In the genomic region with DNA sequence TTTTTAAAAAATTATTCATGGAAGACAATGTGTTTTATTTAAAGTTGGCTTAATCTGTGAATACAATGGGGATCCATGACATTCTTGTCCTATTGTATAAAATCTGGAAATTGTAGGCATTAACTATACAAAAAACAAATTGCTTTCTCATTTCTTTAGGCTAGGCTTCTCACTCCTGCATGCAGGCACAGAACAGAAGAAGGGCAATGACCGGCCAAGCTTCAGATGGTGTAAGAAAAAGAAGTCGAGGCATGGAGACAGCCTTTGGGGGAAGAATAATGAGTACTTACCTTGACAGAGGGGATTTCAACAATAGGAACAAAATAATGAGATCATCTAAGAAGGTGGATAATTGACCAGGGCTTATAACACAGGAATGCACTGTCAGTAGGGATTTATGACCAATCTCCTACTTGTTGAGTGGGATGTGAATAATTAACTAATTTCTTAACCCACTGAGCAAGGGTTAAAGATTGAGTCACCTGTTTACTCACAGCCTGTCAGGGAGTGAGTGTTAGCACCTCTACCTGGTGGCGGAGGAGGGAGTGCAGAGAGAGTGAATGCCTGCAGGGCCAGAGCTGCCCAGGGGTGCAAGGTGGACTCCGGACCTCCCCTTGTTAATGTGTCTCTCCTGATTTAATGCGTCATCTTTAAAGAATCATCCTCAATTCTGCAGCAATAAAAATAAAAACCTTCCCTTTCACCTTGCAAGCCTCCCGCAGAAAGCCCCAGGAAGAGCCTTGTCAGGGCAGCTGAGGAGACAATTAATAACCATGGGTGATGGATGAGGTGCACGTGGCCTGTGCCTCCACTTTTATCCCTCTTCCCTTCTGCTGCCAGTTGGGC, we compare ENCODE assay signal across 1 cellular context.
TF ChIP-seq lines count a peak whose summit lies in the region.

No MANE protein-coding gene starts in this region.

TF ChIP-seq in HepG2, 621 proteins besides CTCF, POLR2A, EP300 and RAD21 (continued from another document and continues in another):
- TF ChIP-seq, protein P1, sequence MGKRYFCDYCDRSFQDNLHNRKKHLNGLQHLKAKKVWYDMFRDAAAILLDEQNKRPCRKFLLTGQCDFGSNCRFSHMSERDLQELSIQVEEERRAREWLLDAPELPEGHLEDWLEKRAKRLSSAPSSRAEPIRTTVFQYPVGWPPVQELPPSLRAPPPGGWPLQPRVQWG (CRISPR knock-in tag; IDR thresholded peaks at IDR 0.05; ENCODE audit: borderline replicate concordance, low read depth) = no peak
- TF ChIP-seq, protein P2, sequence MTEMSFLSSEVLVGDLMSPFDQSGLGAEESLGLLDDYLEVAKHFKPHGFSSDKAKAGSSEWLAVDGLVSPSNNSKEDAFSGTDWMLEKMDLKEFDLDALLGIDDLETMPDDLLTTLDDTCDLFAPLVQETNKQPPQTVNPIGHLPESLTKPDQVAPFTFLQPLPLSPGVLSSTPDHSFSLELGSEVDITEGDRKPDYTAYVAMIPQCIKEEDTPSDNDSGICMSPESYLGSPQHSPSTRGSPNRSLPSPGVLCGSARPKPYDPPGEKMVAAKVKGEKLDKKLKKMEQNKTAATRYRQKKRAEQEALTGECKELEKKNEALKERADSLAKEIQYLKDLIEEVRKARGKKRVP (CRISPR knock-in tag; IDR thresholded peaks at IDR 0.05) = peak in 1 of 2 experiments; percentile 69; a peak in 2 of 4 replicates
- TF ChIP-seq RAD51 (IDR thresholded peaks at IDR 0.05; ENCODE audit: borderline replicate concordance) (no peak), ZNF34 (CRISPR knock-in tag; IDR thresholded peaks at IDR 0.05; ENCODE audit: borderline replicate concordance) (no peak), ZNF205 (CRISPR knock-in tag; IDR thresholded peaks at IDR 0.05) (0 out of 2 replicates have a peak, but pooled peaks have one; percentile 58), MXD4 (CRISPR knock-in tag; IDR thresholded peaks at IDR 0.05) (peak; percentile 51; the same call in 1 of the 2 replicates), ZFP37 (CRISPR knock-in tag; IDR thresholded peaks at IDR 0.05; ENCODE audit: borderline replicate concordance) (no peak), FOXJ3 (CRISPR knock-in tag; IDR thresholded peaks at IDR 0.05; ENCODE audit: borderline replicate concordance) (peak; percentile 47; the same call in 1 of the 2 replicates), KDM5B (CRISPR knock-in tag; IDR thresholded peaks at IDR 0.05; ENCODE audit: borderline replicate concordance) (no peak), CREB1 (IDR thresholded peaks at IDR 0.05) (peak; percentile 57), CREB1 (CRISPR knock-in tag; IDR thresholded peaks at IDR 0.05) (peak; percentile 49; the same call in 1 of the 2 replicates), FOSL2 (CRISPR knock-in tag; IDR thresholded peaks at IDR 0.05) (peak; percentile 96), ZNF343 (CRISPR knock-in tag; IDR thresholded peaks at IDR 0.05) (no peak), RFX5 (IDR thresholded peaks at IDR 0.05; ENCODE audit: low read depth, low read length) (no peak), ZNF292 (CRISPR knock-in tag; IDR thresholded peaks at IDR 0.05; ENCODE audit: borderline replicate concordance, low read depth) (peak; percentile 97; the same call in 1 of the 2 replicates), ZMYM2 (CRISPR knock-in tag; IDR thresholded peaks at IDR 0.05) (no peak), ZNF564 (CRISPR knock-in tag; IDR thresholded peaks at IDR 0.05) (no peak), ZNF296 (CRISPR knock-in tag; conservative IDR thresholded peaks at IDR 0.05) (no peak), EZH2 (conservative IDR thresholded peaks at IDR 0.05; ENCODE audit: low read depth, low read length) (no peak), DZIP1 (CRISPR knock-in tag; IDR thresholded peaks at IDR 0.05) (no peak), ZNF768 (CRISPR knock-in tag; IDR thresholded peaks at IDR 0.05) (no peak), TFAP4 (IDR thresholded peaks at IDR 0.05; ENCODE audit: borderline replicate concordance, low read depth) (peak; percentile 73; the same call in 1 of the 2 replicates), HNRNPH1 (optimal IDR thresholded peaks at IDR 0.05; ENCODE audit: low read depth, low read length) (no peak), NFYB (CRISPR knock-in tag; IDR thresholded peaks at IDR 0.05) (no peak), CEBPB (IDR thresholded peaks at IDR 0.05; ENCODE audit: borderline replicate concordance, low read depth, low read length) (peak; percentile 75; the same call in 1 of the 2 replicates), ZNF720 (CRISPR knock-in tag; IDR thresholded peaks at IDR 0.05) (no peak), ZNF773 (CRISPR knock-in tag; IDR thresholded peaks at IDR 0.05; ENCODE audit: borderline replicate concordance) (no peak), REPIN1 (CRISPR knock-in tag; IDR thresholded peaks at IDR 0.05; ENCODE audit: borderline replicate concordance, low read depth) (peak; percentile 73; the same call in 1 of the 2 replicates), ATAD3A (CRISPR knock-in tag; IDR thresholded peaks at IDR 0.05) (no peak), SNAI1 (CRISPR knock-in tag; IDR thresholded peaks at IDR 0.05; ENCODE audit: borderline replicate concordance) (no peak), KAT2B (IDR thresholded peaks at IDR 0.05; ENCODE audit: borderline replicate concordance, low read depth, low read length) (no peak), NFE2L2 (IDR thresholded peaks at IDR 0.05; ENCODE audit: low read length) (no peak), BCL3 (CRISPR knock-in tag; IDR thresholded peaks at IDR 0.05) (peak; percentile 29; the same call in 1 of the 2 replicates), SIX1 (CRISPR knock-in tag; IDR thresholded peaks at IDR 0.05; ENCODE audit: borderline replicate concordance) (0 out of 2 replicates have a peak, but pooled peaks have one; percentile 46), ZNF331 (CRISPR knock-in tag; IDR thresholded peaks at IDR 0.05) (no peak; the same call in 1 of the 2 replicates), ZFX (CRISPR knock-in tag; IDR thresholded peaks at IDR 0.05; ENCODE audit: low read depth) (0 out of 2 replicates have a peak, but pooled peaks have one; percentile 20), ZSCAN29 (CRISPR knock-in tag; conservative IDR thresholded peaks at IDR 0.05) (no peak), TCF7 (IDR thresholded peaks at IDR 0.05; ENCODE audit: low read depth) (no peak), ZNF496 (CRISPR knock-in tag; IDR thresholded peaks at IDR 0.05; ENCODE audit: insufficient replicate concordance) (no peak), SYNCRIP (IDR thresholded peaks at IDR 0.05; ENCODE audit: insufficient read depth, low read depth, low read length) (no peak), ZNF839 (CRISPR knock-in tag; IDR thresholded peaks at IDR 0.05; ENCODE audit: borderline replicate concordance) (no peak), REXO4 (CRISPR knock-in tag; IDR thresholded peaks at IDR 0.05; ENCODE audit: borderline replicate concordance) (no peak), AGO1 (IDR thresholded peaks at IDR 0.05; ENCODE audit: low read depth, low read length, poor library complexity, severe bottlenecking) (no peak), ZKSCAN8 (CRISPR knock-in tag; IDR thresholded peaks at IDR 0.05; ENCODE audit: borderline replicate concordance) (no peak), ZBTB38 (CRISPR knock-in tag; IDR thresholded peaks at IDR 0.05) (no peak), ZNF589 (CRISPR knock-in tag; conservative IDR thresholded peaks at IDR 0.05) (0 out of 2 replicates have a peak, but pooled peaks have one; percentile 31), ZNF761 (CRISPR knock-in tag; conservative IDR thresholded peaks at IDR 0.05) (no peak)
- TF ChIP-seq, protein P3, sequence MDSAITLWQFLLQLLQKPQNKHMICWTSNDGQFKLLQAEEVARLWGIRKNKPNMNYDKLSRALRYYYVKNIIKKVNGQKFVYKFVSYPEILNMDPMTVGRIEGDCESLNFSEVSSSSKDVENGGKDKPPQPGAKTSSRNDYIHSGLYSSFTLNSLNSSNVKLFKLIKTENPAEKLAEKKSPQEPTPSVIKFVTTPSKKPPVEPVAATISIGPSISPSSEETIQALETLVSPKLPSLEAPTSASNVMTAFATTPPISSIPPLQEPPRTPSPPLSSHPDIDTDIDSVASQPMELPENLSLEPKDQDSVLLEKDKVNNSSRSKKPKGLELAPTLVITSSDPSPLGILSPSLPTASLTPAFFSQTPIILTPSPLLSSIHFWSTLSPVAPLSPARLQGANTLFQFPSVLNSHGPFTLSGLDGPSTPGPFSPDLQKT (CRISPR knock-in tag; IDR thresholded peaks at IDR 0.05; ENCODE audit: borderline replicate concordance) = no peak
- TF ChIP-seq, protein P4, sequence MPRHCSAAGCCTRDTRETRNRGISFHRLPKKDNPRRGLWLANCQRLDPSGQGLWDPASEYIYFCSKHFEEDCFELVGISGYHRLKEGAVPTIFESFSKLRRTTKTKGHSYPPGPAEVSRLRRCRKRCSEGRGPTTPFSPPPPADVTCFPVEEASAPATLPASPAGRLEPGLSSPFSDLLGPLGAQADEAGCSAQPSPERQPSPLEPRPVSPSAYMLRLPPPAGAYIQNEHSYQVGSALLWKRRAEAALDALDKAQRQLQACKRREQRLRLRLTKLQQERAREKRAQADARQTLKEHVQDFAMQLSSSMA (CRISPR knock-in tag; IDR thresholded peaks at IDR 0.05) = no peak
- TF ChIP-seq, protein P5, sequence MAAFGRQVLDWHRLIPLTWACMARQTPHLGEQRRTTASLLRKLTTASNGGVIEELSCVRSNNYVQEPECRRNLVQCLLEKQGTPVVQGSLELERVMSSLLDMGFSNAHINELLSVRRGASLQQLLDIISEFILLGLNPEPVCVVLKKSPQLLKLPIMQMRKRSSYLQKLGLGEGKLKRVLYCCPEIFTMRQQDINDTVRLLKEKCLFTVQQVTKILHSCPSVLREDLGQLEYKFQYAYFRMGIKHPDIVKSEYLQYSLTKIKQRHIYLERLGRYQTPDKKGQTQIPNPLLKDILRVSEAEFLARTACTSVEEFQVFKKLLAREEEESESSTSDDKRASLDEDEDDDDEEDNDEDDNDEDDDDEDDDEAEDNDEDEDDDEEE (CRISPR knock-in tag; IDR thresholded peaks at IDR 0.05) = 0 out of 2 replicates have a peak, but pooled peaks have one; percentile 40
- TF ChIP-seq, protein P6, sequence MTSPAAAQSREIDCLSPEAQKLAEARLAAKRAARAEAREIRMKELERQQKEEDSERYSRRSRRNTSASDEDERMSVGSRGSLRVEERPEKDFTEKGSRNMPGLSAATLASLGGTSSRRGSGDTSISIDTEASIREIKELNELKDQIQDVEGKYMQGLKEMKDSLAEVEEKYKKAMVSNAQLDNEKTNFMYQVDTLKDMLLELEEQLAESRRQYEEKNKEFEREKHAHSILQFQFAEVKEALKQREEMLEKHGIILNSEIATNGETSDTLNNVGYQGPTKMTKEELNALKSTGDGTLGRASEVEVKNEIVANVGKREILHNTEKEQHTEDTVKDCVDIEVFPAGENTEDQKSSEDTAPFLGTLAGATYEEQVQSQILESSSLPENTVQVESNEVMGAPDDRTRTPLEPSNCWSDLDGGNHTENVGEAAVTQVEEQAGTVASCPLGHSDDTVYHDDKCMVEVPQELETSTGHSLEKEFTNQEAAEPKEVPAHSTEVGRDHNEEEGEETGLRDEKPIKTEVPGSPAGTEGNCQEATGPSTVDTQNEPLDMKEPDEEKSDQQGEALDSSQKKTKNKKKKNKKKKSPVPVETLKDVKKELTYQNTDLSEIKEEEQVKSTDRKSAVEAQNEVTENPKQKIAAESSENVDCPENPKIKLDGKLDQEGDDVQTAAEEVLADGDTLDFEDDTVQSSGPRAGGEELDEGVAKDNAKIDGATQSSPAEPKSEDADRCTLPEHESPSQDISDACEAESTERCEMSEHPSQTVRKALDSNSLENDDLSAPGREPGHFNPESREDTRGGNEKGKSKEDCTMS (CRISPR knock-in tag; conservative IDR thresholded peaks at IDR 0.05) = no peak
- TF ChIP-seq, protein P7, sequence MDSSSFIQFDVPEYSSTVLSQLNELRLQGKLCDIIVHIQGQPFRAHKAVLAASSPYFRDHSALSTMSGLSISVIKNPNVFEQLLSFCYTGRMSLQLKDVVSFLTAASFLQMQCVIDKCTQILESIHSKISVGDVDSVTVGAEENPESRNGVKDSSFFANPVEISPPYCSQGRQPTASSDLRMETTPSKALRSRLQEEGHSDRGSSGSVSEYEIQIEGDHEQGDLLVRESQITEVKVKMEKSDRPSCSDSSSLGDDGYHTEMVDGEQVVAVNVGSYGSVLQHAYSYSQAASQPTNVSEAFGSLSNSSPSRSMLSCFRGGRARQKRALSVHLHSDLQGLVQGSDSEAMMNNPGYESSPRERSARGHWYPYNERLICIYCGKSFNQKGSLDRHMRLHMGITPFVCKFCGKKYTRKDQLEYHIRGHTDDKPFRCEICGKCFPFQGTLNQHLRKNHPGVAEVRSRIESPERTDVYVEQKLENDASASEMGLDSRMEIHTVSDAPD (CRISPR knock-in tag; IDR thresholded peaks at IDR 0.05) = no peak
